ENCODE assay signal across 18 cellular contexts in genomic region chrX:13685126-13685763, GRCh38. TPM values are rescaled to one million over a fixed set of nuclear protein-coding genes. Genes with fewer than 3 reads are reported as not detected.
A peak's percentile ranks its signal among the peaks of the same experiment; 100 is the strongest.
DNase-seq lines count a peak whose midpoint lies in the region; ATAC-seq, FAIRE-seq and TF ChIP-seq lines count a peak whose summit lies in the region.
"Had no signal": no experiment of that assay in that cellular context is flagged by ENCODE, and none has a peak within 500 bp of the region (broad histone marks: within the 10 kb centered on the region; RNA-seq: fewer than 3 reads in every experiment).

No MANE protein-coding gene starts in this region.

- peak overlapping the region; percentile 89 for H3K27ac Mint-ChIP-seq in activated naive CD4-positive, alpha-beta T cell treated with anti-CD3 and anti-CD28 coated beads, Interleukin-2, amount 50 U/mL, for 24 hours
- H3K27ac Mint-ChIP-seq in stimulated activated memory B cell treated with anti-CD40 and anti-IgM and Interleukin-4, amounts not matched to agents 10 μg/mL and 1 μg/mL and 100 μg/mL, for 72 hours: peak overlapping the region; percentile 29
- H3K27ac Mint-ChIP-seq: activated naive CD4-positive, alpha-beta T cell treated with anti-CD3 and anti-CD28 coated beads, Interleukin-2, amount 10 ng/mL, durations not matched to agents 7 days and 5 days had no signal

- intact Hi-C loops in kidney (cut with DNase I): no loop called here

- H3K9ac ChIP-seq in kidney (ENCODE audit: low read length in 2 of 2): no peak overlapping the region

- no peaks in the 10 kb centered on the region for H3K9me3 Mint-ChIP-seq in activated naive CD4-positive, alpha-beta T cell treated with anti-CD3 and anti-CD28 coated beads, Interleukin-2, amount 50 U/mL, for 24 hours
- no peaks in the 10 kb centered on the region for H3K9me3 Mint-ChIP-seq in stimulated activated memory B cell treated with anti-CD40 and anti-IgM and Interleukin-4, amounts not matched to agents 10 μg/mL and 1 μg/mL and 100 μg/mL, for 72 hours
- H3K9me3 Mint-ChIP-seq: activated naive CD4-positive, alpha-beta T cell treated with anti-CD3 and anti-CD28 coated beads, Interleukin-2, amount 10 ng/mL, durations not matched to agents 7 days and 5 days had no signal

- no peaks in the 10 kb centered on the region for H3K36me3 ChIP-seq in kidney (ENCODE audit: control insufficient read depth in 1 of 2, insufficient read depth in 2 of 2, low read length in 2 of 2)
- H3K36me3 ChIP-seq: heart left ventricle, spleen had no signal

- no peak for DNase-seq in activated naive CD4-positive, alpha-beta T cell treated with anti-CD3 and anti-CD28 coated beads, Interleukin-2, amount 50 U/mL, for 16 hours
- peak; percentile 12 for DNase-seq in MV-4-11 (lab: John Stamatoyannopoulos, UW)
- peak; percentile 56 for DNase-seq in amniotic epithelial cell (ENCODE audit: low read depth)
- no peak for DNase-seq in omental fat pad (ENCODE audit: low spot score)
- no peak for DNase-seq in kidney
- DNase-seq: activated naive CD4-positive, alpha-beta T cell treated with anti-CD3 and anti-CD28 coated beads, Interleukin-2, amount 10 ng/mL, durations not matched to agents 7 days and 5 days; heart left ventricle; left colon; NCI-H2029 treated with DMSO at 0.1 percent for 48 hours; NCI-H748 treated with DMSO at 0.1 percent for 48 hours; posterior cingulate gyrus; SIG-M5; spleen; testis had no signal

- TF ChIP-seq CTCF in omental fat pad (IDR thresholded peaks at IDR 0.05): no peak
- TF ChIP-seq CTCF in kidney (IDR thresholded peaks at IDR 0.05; ENCODE audit: borderline replicate concordance, extremely low read depth, insufficient read depth): no peak

- H3K4me3 ChIP-seq in kidney (ENCODE audit: low read length in 2 of 2): no peak overlapping the region
- H3K4me3 ChIP-seq: heart left ventricle, spleen, testis had no signal

- no peak overlapping the region for H3K4me3 Mint-ChIP-seq in activated naive CD4-positive, alpha-beta T cell treated with anti-CD3 and anti-CD28 coated beads, Interleukin-2, amount 50 U/mL, for 24 hours
- H3K4me3 Mint-ChIP-seq in stimulated activated memory B cell treated with anti-CD40 and anti-IgM and Interleukin-4, amounts not matched to agents 10 μg/mL and 1 μg/mL and 100 μg/mL, for 72 hours: no peak overlapping the region
- H3K4me3 Mint-ChIP-seq: activated naive CD4-positive, alpha-beta T cell treated with anti-CD3 and anti-CD28 coated beads, Interleukin-2, amount 10 ng/mL, durations not matched to agents 7 days and 5 days had no signal

- ATAC-seq in stimulated activated memory B cell treated with anti-CD40 and anti-IgM and Interleukin-4, amounts not matched to agents 10 μg/mL and 1 μg/mL and 100 μg/mL, for 72 hours: no peak
- ATAC-seq in omental fat pad (ENCODE audit: low FRiP score) (no peak), GM21360 (IDR thresholded peaks at IDR 0.05; ENCODE audit: unreplicated experiment) (no peak)
- ATAC-seq: heart left ventricle, left colon had no signal

- FAIRE-seq in kidney (lab: Jason Lieb, UNC): no peak
- FAIRE-seq: TTC549 had no signal

- no peak overlapping the region for H3K27ac ChIP-seq in kidney (ENCODE audit: low read depth in 2 of 2, low read length in 2 of 2)
- H3K27ac ChIP-seq: heart left ventricle, spleen, testis had no signal

- no peaks in the 10 kb centered on the region for H3K27me3 Mint-ChIP-seq in activated naive CD4-positive, alpha-beta T cell treated with anti-CD3 and anti-CD28 coated beads, Interleukin-2, amount 50 U/mL, for 24 hours
- no peaks in the 10 kb centered on the region for H3K27me3 Mint-ChIP-seq in stimulated activated memory B cell treated with anti-CD40 and anti-IgM and Interleukin-4, amounts not matched to agents 10 μg/mL and 1 μg/mL and 100 μg/mL, for 72 hours
- H3K27me3 Mint-ChIP-seq: activated naive CD4-positive, alpha-beta T cell treated with anti-CD3 and anti-CD28 coated beads, Interleukin-2, amount 10 ng/mL, durations not matched to agents 7 days and 5 days had no signal

- peaks cover 38% of the 10 kb centered on the region for H3K4me1 Mint-ChIP-seq in activated naive CD4-positive, alpha-beta T cell treated with anti-CD3 and anti-CD28 coated beads, Interleukin-2, amount 50 U/mL, for 24 hours
- peaks cover 22% of the 10 kb centered on the region for H3K4me1 Mint-ChIP-seq in stimulated activated memory B cell treated with anti-CD40 and anti-IgM and Interleukin-4, amounts not matched to agents 10 μg/mL and 1 μg/mL and 100 μg/mL, for 72 hours

- H3K36me3 Mint-ChIP-seq in activated naive CD4-positive, alpha-beta T cell treated with anti-CD3 and anti-CD28 coated beads, Interleukin-2, amount 50 U/mL, for 24 hours: peaks cover 5% of the 10 kb centered on the region
- H3K36me3 Mint-ChIP-seq in stimulated activated memory B cell treated with anti-CD40 and anti-IgM and Interleukin-4, amounts not matched to agents 10 μg/mL and 1 μg/mL and 100 μg/mL, for 72 hours: no peaks in the 10 kb centered on the region
- H3K36me3 Mint-ChIP-seq: activated naive CD4-positive, alpha-beta T cell treated with anti-CD3 and anti-CD28 coated beads, Interleukin-2, amount 10 ng/mL, durations not matched to agents 7 days and 5 days had no signal

- no peaks in the 10 kb centered on the region for H3K9me3 ChIP-seq in kidney (ENCODE audit: control insufficient read depth in 1 of 2, low read length in 2 of 2)
- H3K9me3 ChIP-seq: testis had no signal

- no peaks in the 10 kb centered on the region for H3K4me1 ChIP-seq in kidney (ENCODE audit: control insufficient read depth in 1 of 2, insufficient read depth in 1 of 2, low read depth in 1 of 2, low read length in 2 of 2)
- H3K4me1 ChIP-seq: testis had no signal

RNA-seq across cellular contexts. Expression of gene RAB9A, which starts 3.7 kb away (rescaled TPM):
- 10 to 100 TPM; 20.2 to 31.8 (median 29.8) TPM for total RNA-seq in omental fat pad
- 33.7 TPM for total RNA-seq in kidney
- polyA plus RNA-seq in kidney (ENCODE audit: insufficient read depth, low read depth, low replicate concordance): 31.1 TPM

RNA-seq across cellular contexts. Expression of gene TCEANC, which starts 32.3 kb away (rescaled TPM):
- total RNA-seq in omental fat pad (1 to 10 TPM; 2.4 to 3.9 (median 3.6) TPM), kidney (5.3 TPM)
- polyA plus RNA-seq in kidney (ENCODE audit: insufficient read depth, low read depth, low replicate concordance): 2.6 TPM

RNA-seq across cellular contexts. Expression of gene TRAPPC2, which starts 49.2 kb away (rescaled TPM):
- total RNA-seq in omental fat pad (10 to 100 TPM in 1 of 4 donors, 1 to 10 TPM in 3; 6.6 to 13.1 (median 8.7) TPM), kidney (21.0 TPM)
- 9.0 TPM for polyA plus RNA-seq in kidney (ENCODE audit: insufficient read depth, low read depth, low replicate concordance)

RNA-seq across cellular contexts. Expression of gene OFD1, which starts 49.3 kb away (rescaled TPM):
- total RNA-seq in omental fat pad (10 to 100 TPM; 13.2 to 25.1 (median 17.1) TPM), kidney (42.0 TPM)
- polyA plus RNA-seq in kidney (ENCODE audit: insufficient read depth, low read depth, low replicate concordance): 20.6 TPM

Comparison
In these comparisons a context has a peak if more than half of its experiments do, and no peak if none do; other contexts are left out.
1. DNase-seq: peak in MV-4-11 (single experiment) and amniotic epithelial cell (single experiment); none in activated naive CD4-positive, alpha-beta T cell treated with anti-CD3 and anti-CD28 coated beads, Interleukin-2, amount 50 U/mL, for 16 hours (single experiment), omental fat pad (single experiment) and kidney (single experiment).